Comparison of ENCODE assay signal across 25 cellular contexts in genomic region chr21:34229361-34229760, GRCh38.
"Had no signal": no experiment of that assay in that cellular context is flagged by ENCODE, and none has a peak within 500 bp of the region (broad histone marks: within the 10 kb centered on the region; RNA-seq: fewer than 3 reads in every experiment).

No MANE protein-coding gene starts in this region.

- DNase-seq: natural killer cell; occipital lobe; ovary; posterior cingulate gyrus; psoas muscle; right cardiac atrium; right lobe of liver; sigmoid colon; small intestine; stimulated activated CD4-positive, alpha-beta T cell treated with anti-CD3 and anti-CD28 coated beads, Interleukin-15, amount 100 ng/mL, for 24 hours; stimulated activated CD4-positive, alpha-beta T cell treated with anti-CD3 and anti-CD28 coated beads, Interleukin-2, amount 100 ng/mL, for 24 hours; stimulated activated CD4-positive, alpha-beta T cell treated with anti-CD3 and anti-CD28 coated beads, Interleukin-2, amount 100 ng/mL, for 48 hours; stimulated activated CD4-positive, alpha-beta T cell treated with anti-CD3 and anti-CD28 coated beads, Interleukin-4, amount 100 ng/mL, for 24 hours; stimulated activated naive B cell treated with anti-CD40 and anti-IgM and Interleukin-4, amounts not matched to agents 10 μg/mL and 1 μg/mL and 100 μg/mL, for 72 hours; stimulated activated naive CD4-positive, alpha-beta T cell treated with Interleukin-2 at 50 U/mL for 16 hours; stomach; thyroid gland; trophoblast cell; upper lobe of right lung; uterus had no signal

- H3K9me3 ChIP-seq: ovary, psoas muscle, right lobe of liver, sigmoid colon, stomach, thoracic aorta, thyroid gland, tibial nerve, upper lobe of right lung, uterus had no signal

- H2AFZ ChIP-seq: neural progenitor cell, parathyroid adenoma had no signal

- ATAC-seq: psoas muscle; right cardiac atrium; right lobe of liver; stimulated activated effector memory CD8-positive, alpha-beta T cell treated with anti-CD3 and anti-CD28 coated beads, Interleukin-12 subunit alpha, Interleukin-12 subunit beta, amount 100 ng/mL, for 72 hours; stimulated activated naive B cell treated with anti-CD40 and anti-IgM and Interleukin-4, amounts not matched to agents 10 μg/mL and 1 μg/mL and 100 μg/mL, for 72 hours; upper lobe of right lung had no signal

- H3K4me3 ChIP-seq: neural progenitor cell, ovary, psoas muscle, right lobe of liver, sigmoid colon, stomach, thoracic aorta, thyroid gland, tibial nerve, upper lobe of right lung, uterus had no signal

- FAIRE-seq: small intestine had no signal

- H3K36me3 ChIP-seq: neural progenitor cell, ovary, right lobe of liver, sigmoid colon, stomach, thoracic aorta, thyroid gland, tibial nerve, upper lobe of right lung, uterus had no signal

- H3K9ac ChIP-seq: neural progenitor cell, parathyroid adenoma had no signal

- H3K4me1 ChIP-seq: neural progenitor cell, parathyroid adenoma, psoas muscle, right lobe of liver, sigmoid colon, stomach, upper lobe of right lung, uterus had no signal

- H3K27me3 ChIP-seq: neural progenitor cell, ovary, right lobe of liver, sigmoid colon, stomach, thyroid gland, tibial nerve, upper lobe of right lung, uterus had no signal

- H3K27ac ChIP-seq: neural progenitor cell, ovary, parathyroid adenoma, psoas muscle, right lobe of liver, sigmoid colon, stomach, thoracic aorta, thyroid gland, tibial nerve, upper lobe of right lung, uterus had no signal

- H3K4me2 ChIP-seq: neural progenitor cell had no signal

- H3K79me2 ChIP-seq: parathyroid adenoma had no signal
